19 cellular contexts compared by ENCODE assay signal in the genomic region with DNA sequence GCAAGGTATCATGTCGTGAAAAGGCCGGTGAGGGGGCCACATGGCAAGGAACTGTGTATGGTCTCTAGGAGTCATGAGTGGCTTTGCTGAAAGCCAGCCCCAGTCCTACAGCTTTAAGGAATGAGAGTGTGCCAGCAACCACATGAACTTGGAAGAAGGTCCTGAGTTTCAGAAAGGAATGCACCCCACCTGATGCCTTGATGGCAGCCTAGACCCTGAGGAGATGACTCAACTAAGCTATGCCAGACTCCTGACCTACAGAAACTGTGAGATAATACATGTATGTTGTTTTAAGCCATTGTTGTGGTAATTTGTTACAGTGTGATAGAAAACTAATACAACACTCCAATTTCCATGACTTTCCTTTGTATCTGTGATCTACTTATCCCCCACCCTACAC. TPM values are rescaled to one million over a fixed set of nuclear protein-coding genes. Genes with fewer than 3 reads are reported as not detected.
DNase-seq lines count a peak whose midpoint lies in the region; FAIRE-seq and TF ChIP-seq lines count a peak whose summit lies in the region.
"Had no signal": no experiment of that assay in that cellular context is flagged by ENCODE, and none has a peak within 500 bp of the region (broad histone marks: within the 10 kb centered on the region; RNA-seq: fewer than 3 reads in every experiment).

No MANE protein-coding gene starts in this region.

- no peak overlapping the region for H3K4me2 ChIP-seq in H9 (ENCODE audit: insufficient read depth, insufficient read length, low read length)

- H3K4me1 Mint-ChIP-seq in H9, result no peaks in the 10 kb centered on the region
- H3K4me1 Mint-ChIP-seq: CD8-positive, alpha-beta memory T cell had no signal

- H2BK5ac ChIP-seq in H9 (ENCODE audit: insufficient read length, low read length), result no peak overlapping the region

- no peak for TF ChIP-seq CTCF in VCaP (conservative IDR thresholded peaks at IDR 0.05)
- no peak for TF ChIP-seq CTCF in H9 (conservative IDR thresholded peaks at IDR 0.05)

- H3K18ac ChIP-seq in H9 (ENCODE audit: insufficient read length, low read depth, low read length), result no peak overlapping the region

- no peaks in the 10 kb centered on the region for H3K79me2 ChIP-seq in H9 (ENCODE audit: insufficient read depth, low read length)

- H3K36me3 Mint-ChIP-seq in H9 (ENCODE audit: insufficient read depth in 1 of 3, low read depth in 3 of 3), result no peaks in the 10 kb centered on the region
- H3K36me3 Mint-ChIP-seq: activated naive CD4-positive, alpha-beta T cell treated with anti-CD3 and anti-CD28 coated beads, Interleukin-2, amount 50 U/mL, for 72 hours had no signal

- H2AK5ac ChIP-seq in H9 (ENCODE audit: insufficient read length, low read length), result no peak overlapping the region

- FAIRE-seq in H54 (lab: Jason Lieb, UNC), result no peak
- FAIRE-seq: endometrium had no signal

- H2BK20ac ChIP-seq in H9 (ENCODE audit: low read depth, low read length, poor library complexity, severe bottlenecking), result no peak overlapping the region

- no peaks in the 10 kb centered on the region for H3K27me3 Mint-ChIP-seq in H9 (ENCODE audit: low read depth)

- H4K20me1 ChIP-seq in H9 (ENCODE audit: control insufficient read depth, insufficient read depth, insufficient read length), result no peaks in the 10 kb centered on the region

- no peak overlapping the region for H2AFZ ChIP-seq in H9 (ENCODE audit: low read length)

- no peak overlapping the region for H2BK12ac ChIP-seq in H9 (ENCODE audit: insufficient read length, low read depth, low read length)

- no peak overlapping the region for H3K27ac Mint-ChIP-seq in H9
- H3K27ac Mint-ChIP-seq: activated naive CD4-positive, alpha-beta T cell treated with anti-CD3 and anti-CD28 coated beads, Interleukin-2, amount 50 U/mL, for 72 hours; T-helper 2 cell treated with Interferon-gamma antibody and Interleukin-4, amounts not matched to agents 5 μg/mL and 100 μg/mL, for 36 hours had no signal

- H3K9me3 ChIP-seq in H9 (ENCODE audit: control insufficient read depth, low read depth, low read length), result no peaks in the 10 kb centered on the region
- H3K9me3 ChIP-seq: heart left ventricle had no signal

- H3K4me3 Mint-ChIP-seq in H9, result no peak overlapping the region
- H3K4me3 Mint-ChIP-seq: CD8-positive, alpha-beta memory T cell; T-helper 2 cell treated with Interferon-gamma antibody and Interleukin-4, amounts not matched to agents 5 μg/mL and 100 μg/mL, for 36 hours had no signal

- no peaks in the 10 kb centered on the region for H3K4me1 ChIP-seq in H9 (ENCODE audit: insufficient read depth, low read length)
- H3K4me1 ChIP-seq: heart left ventricle had no signal

- no peak overlapping the region for H2BK15ac ChIP-seq in H9 (ENCODE audit: low read depth, low read length)

- H3K14ac ChIP-seq in H9 (ENCODE audit: insufficient read depth, low read length), result no peak overlapping the region

- no peaks in the 10 kb centered on the region for H3K23me2 ChIP-seq in H9 (ENCODE audit: insufficient read length, low read depth, low read length, poor library complexity, severe bottlenecking)

- peak; percentile 11 for DNase-seq in H54 (ENCODE audit: insufficient read length, low spot score)
- peak; percentile 17 for DNase-seq in fibroblast of the conjunctiva (ENCODE audit: low read depth)
- no peak for DNase-seq in activated CD4-positive, alpha-beta T cell treated with anti-CD3 and anti-CD28 coated beads, Interleukin-2, amount 50 U/mL, for 1 hour
- no peak for DNase-seq in H9
- no peak for DNase-seq in COLO668 (lab: John Stamatoyannopoulos, UW; ENCODE audit: unreplicated experiment)
- DNase-seq in activated CD4-positive, alpha-beta T cell treated with anti-CD3 and anti-CD28 coated beads, Interleukin-2, amount 50 U/mL, for 48 hours, result no peak
- DNase-seq: activated CD4-positive, alpha-beta T cell treated with anti-CD3 and anti-CD28 coated beads for 48 hours; CD8-positive, alpha-beta memory T cell; GDM1; heart left ventricle; NCI-H1048; NCI-H2171 treated with DMSO at 0.1 percent for 48 hours; NK-92 treated with Interleukin-12 subunit alpha and Interleukin-12 subunit beta, amount 100 ng/mL, for 24 hours; nucleus accumbens; SHP77 treated with DMSO at 0.1 percent for 48 hours had no signal

- no peak overlapping the region for H4K5ac ChIP-seq in H9 (ENCODE audit: insufficient read length, low read depth, low read length)

- WGBS in H9 (ENCODE audit: extremely low coverage, insufficient read length, low lambda C conversion rate), result no CpG with 5 or more reads among the region's 2 CpGs

- H2BK120ac ChIP-seq in H9 (ENCODE audit: low read depth, low read length, poor library complexity, severe bottlenecking), result no peak overlapping the region

- H3K27ac ChIP-seq in VCaP, result peak overlapping the region; percentile 29
- H3K27ac ChIP-seq in H9 (ENCODE audit: insufficient read length, low read depth, low read length), result no peak overlapping the region
- H3K27ac ChIP-seq: heart left ventricle had no signal

- no peaks in the 10 kb centered on the region for H3K27me3 ChIP-seq in H9 (ENCODE audit: insufficient read depth, low read length)

- no peak overlapping the region for H4K91ac ChIP-seq in H9 (ENCODE audit: insufficient read length, low read depth, low read length)

- H3K9ac ChIP-seq in H9 (ENCODE audit: extremely low read depth, insufficient read length, low read length), result no peak overlapping the region

- H3K23ac ChIP-seq in H9 (ENCODE audit: insufficient read length, low read depth, low read length), result no peak overlapping the region

- no peaks in the 10 kb centered on the region for H3K79me1 ChIP-seq in H9 (ENCODE audit: insufficient read depth, low read depth, low read length, poor library complexity, severe bottlenecking)

- no peak overlapping the region for H3T11ph ChIP-seq in H9 (ENCODE audit: low read length)

- no peaks in the 10 kb centered on the region; a peak in 1 of 5 replicates for H3K9me3 Mint-ChIP-seq in H9
- H3K9me3 Mint-ChIP-seq: activated naive CD4-positive, alpha-beta T cell treated with anti-CD3 and anti-CD28 coated beads, Interleukin-2, amount 50 U/mL, for 72 hours; CD8-positive, alpha-beta memory T cell; T-helper 2 cell treated with Interferon-gamma antibody and Interleukin-4, amounts not matched to agents 5 μg/mL and 100 μg/mL, for 36 hours had no signal

- no peak for TF ChIP-seq POLR2A in H54 (IDR thresholded peaks at IDR 0.05; ENCODE audit: low read depth, low read length)

- H3K4ac ChIP-seq in H9 (ENCODE audit: low read depth, low read length), result no peak overlapping the region

- no peak overlapping the region for H4K8ac ChIP-seq in H9 (replicated peaks; ENCODE audit: insufficient read length, low read depth, low read length)

- no peak overlapping the region for H3K56ac ChIP-seq in H9 (ENCODE audit: insufficient read length, low read depth, low read length)

RNA-seq across cellular contexts. Expression of gene AKT3, which starts 33.5 kb away (rescaled TPM):
- total RNA-seq in H9 (2021), result 24.2 and 27.8 TPM in 2 replicates

Comparison
In these comparisons a context has a peak if more than half of its experiments do, and no peak if none do; other contexts are left out.
1. DNase-seq: peak in H54 (single experiment) and fibroblast of the conjunctiva (single experiment); none in activated CD4-positive, alpha-beta T cell treated with anti-CD3 and anti-CD28 coated beads, Interleukin-2, amount 50 U/mL, for 1 hour (single experiment), H9 (single experiment), COLO668 (single experiment) and activated CD4-positive, alpha-beta T cell treated with anti-CD3 and anti-CD28 coated beads, Interleukin-2, amount 50 U/mL, for 48 hours (0 of 2).